1 cellular context compared by ENCODE assay signal in the genomic region with DNA sequence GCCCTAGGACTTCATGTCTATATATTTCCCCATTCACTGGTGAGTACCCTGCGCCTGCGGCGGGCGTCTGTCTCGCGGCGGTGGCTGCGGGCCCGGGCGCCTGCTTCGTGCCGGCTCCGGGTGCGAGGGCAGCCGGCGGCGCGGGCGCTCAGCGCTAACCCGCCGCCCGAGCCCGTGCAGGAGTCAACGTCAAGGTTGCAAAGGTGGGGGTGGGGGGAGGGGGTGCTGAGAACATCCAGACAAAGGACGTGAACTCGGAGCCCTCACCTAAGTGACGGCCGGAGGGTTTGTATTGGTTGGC.
TF ChIP-seq lines count a peak whose summit lies in the region.

No MANE protein-coding gene starts in this region.

TF ChIP-seq in SK-N-SH treated with all-trans-retinoic acid at 6 μM for 48 hours, 23 proteins besides CTCF, POLR2A, EP300 and RAD21 (continued from another document):
- TF ChIP-seq ZNF70 (CRISPR knock-in tag; IDR thresholded peaks at IDR 0.05): no peak
- TF ChIP-seq TOX (CRISPR knock-in tag; IDR thresholded peaks at IDR 0.05; ENCODE audit: borderline replicate concordance): no peak
- TF ChIP-seq, protein P1, sequence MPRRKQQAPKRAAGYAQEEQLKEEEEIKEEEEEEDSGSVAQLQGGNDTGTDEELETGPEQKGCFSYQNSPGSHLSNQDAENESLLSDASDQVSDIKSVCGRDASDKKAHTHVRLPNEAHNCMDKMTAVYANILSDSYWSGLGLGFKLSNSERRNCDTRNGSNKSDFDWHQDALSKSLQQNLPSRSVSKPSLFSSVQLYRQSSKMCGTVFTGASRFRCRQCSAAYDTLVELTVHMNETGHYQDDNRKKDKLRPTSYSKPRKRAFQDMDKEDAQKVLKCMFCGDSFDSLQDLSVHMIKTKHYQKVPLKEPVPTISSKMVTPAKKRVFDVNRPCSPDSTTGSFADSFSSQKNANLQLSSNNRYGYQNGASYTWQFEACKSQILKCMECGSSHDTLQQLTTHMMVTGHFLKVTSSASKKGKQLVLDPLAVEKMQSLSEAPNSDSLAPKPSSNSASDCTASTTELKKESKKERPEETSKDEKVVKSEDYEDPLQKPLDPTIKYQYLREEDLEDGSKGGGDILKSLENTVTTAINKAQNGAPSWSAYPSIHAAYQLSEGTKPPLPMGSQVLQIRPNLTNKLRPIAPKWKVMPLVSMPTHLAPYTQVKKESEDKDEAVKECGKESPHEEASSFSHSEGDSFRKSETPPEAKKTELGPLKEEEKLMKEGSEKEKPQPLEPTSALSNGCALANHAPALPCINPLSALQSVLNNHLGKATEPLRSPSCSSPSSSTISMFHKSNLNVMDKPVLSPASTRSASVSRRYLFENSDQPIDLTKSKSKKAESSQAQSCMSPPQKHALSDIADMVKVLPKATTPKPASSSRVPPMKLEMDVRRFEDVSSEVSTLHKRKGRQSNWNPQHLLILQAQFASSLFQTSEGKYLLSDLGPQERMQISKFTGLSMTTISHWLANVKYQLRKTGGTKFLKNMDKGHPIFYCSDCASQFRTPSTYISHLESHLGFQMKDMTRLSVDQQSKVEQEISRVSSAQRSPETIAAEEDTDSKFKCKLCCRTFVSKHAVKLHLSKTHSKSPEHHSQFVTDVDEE (CRISPR knock-in tag; IDR thresholded peaks at IDR 0.05): no peak
- TF ChIP-seq, protein P2, sequence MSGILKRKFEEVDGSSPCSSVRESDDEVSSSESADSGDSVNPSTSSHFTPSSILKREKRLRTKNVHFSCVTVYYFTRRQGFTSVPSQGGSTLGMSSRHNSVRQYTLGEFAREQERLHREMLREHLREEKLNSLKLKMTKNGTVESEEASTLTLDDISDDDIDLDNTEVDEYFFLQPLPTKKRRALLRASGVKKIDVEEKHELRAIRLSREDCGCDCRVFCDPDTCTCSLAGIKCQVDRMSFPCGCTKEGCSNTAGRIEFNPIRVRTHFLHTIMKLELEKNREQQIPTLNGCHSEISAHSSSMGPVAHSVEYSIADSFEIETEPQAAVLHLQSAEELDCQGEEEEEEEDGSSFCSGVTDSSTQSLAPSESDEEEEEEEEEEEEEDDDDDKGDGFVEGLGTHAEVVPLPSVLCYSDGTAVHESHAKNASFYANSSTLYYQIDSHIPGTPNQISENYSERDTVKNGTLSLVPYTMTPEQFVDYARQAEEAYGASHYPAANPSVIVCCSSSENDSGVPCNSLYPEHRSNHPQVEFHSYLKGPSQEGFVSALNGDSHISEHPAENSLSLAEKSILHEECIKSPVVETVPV (CRISPR knock-in tag; IDR thresholded peaks at IDR 0.05): no peak
- TF ChIP-seq, protein P3, sequence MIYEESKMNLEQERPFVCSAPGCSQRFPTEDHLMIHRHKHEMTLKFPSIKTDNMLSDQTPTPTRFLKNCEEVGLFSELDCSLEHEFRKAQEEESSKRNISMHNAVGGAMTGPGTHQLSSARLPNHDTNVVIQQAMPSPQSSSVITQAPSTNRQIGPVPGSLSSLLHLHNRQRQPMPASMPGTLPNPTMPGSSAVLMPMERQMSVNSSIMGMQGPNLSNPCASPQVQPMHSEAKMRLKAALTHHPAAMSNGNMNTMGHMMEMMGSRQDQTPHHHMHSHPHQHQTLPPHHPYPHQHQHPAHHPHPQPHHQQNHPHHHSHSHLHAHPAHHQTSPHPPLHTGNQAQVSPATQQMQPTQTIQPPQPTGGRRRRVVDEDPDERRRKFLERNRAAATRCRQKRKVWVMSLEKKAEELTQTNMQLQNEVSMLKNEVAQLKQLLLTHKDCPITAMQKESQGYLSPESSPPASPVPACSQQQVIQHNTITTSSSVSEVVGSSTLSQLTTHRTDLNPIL (CRISPR knock-in tag; IDR thresholded peaks at IDR 0.05; ENCODE audit: low read depth): no peak
- no peak for TF ChIP-seq PPARA (CRISPR knock-in tag; IDR thresholded peaks at IDR 0.05; ENCODE audit: borderline replicate concordance)
- TF ChIP-seq, protein P4, sequence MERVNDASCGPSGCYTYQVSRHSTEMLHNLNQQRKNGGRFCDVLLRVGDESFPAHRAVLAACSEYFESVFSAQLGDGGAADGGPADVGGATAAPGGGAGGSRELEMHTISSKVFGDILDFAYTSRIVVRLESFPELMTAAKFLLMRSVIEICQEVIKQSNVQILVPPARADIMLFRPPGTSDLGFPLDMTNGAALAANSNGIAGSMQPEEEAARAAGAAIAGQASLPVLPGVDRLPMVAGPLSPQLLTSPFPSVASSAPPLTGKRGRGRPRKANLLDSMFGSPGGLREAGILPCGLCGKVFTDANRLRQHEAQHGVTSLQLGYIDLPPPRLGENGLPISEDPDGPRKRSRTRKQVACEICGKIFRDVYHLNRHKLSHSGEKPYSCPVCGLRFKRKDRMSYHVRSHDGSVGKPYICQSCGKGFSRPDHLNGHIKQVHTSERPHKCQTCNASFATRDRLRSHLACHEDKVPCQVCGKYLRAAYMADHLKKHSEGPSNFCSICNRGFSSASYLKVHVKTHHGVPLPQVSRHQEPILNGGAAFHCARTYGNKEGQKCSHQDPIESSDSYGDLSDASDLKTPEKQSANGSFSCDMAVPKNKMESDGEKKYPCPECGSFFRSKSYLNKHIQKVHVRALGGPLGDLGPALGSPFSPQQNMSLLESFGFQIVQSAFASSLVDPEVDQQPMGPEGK (CRISPR knock-in tag; IDR thresholded peaks at IDR 0.05; ENCODE audit: borderline replicate concordance): no peak
